ENCODE assay signal across 8 cellular contexts in genomic region chr21:31660134-31660565, GRCh38. TPM values are rescaled to one million over a fixed set of nuclear protein-coding genes. Genes with fewer than 3 reads are reported as not detected.
DNase-seq lines count a peak whose midpoint lies in the region; TF ChIP-seq lines count a peak whose summit lies in the region.

No MANE protein-coding gene starts in this region.

- H3K4ac ChIP-seq in H9 (ENCODE audit: low read depth, low read length) = no peak overlapping the region

- H3K36me3 Mint-ChIP-seq in H9 (ENCODE audit: insufficient read depth in 1 of 3, low read depth in 3 of 3) = peaks cover 26 to 33% (median 28%) of the 10 kb centered on the region in 3 experiments

- H2AFZ ChIP-seq in H9 (ENCODE audit: low read length) (no peak overlapping the region), Loucy (ENCODE audit: low read length) (peak overlapping the region; percentile 91; the same call in 1 of the 2 replicates)

- H2AK5ac ChIP-seq in H9 (ENCODE audit: insufficient read length, low read length) = no peak overlapping the region

- no peak overlapping the region for H2BK15ac ChIP-seq in H9 (ENCODE audit: low read depth, low read length)

- no CpG with 5 or more reads among the region's 26 CpGs for WGBS in H9 (ENCODE audit: extremely low coverage, insufficient read length, low lambda C conversion rate)

- H3K4me1 ChIP-seq in H9 (ENCODE audit: insufficient read depth, low read length) = no peaks in the 10 kb centered on the region
- H3K4me1 ChIP-seq in Loucy (ENCODE audit: insufficient read depth, low read length, poor library complexity, severe bottlenecking) = peaks cover 56% of the 10 kb centered on the region
- H3K4me1 ChIP-seq in adipocyte (ENCODE audit: control insufficient read depth, insufficient read depth, low read length) = peaks cover 47% of the 10 kb centered on the region

- H4K5ac ChIP-seq in H9 (ENCODE audit: insufficient read length, low read depth, low read length) = no peak overlapping the region

- no peak overlapping the region for H4K8ac ChIP-seq in H9 (replicated peaks; ENCODE audit: insufficient read length, low read depth, low read length)

- no peak overlapping the region for H3K14ac ChIP-seq in H9 (ENCODE audit: insufficient read depth, low read length)

- H2BK120ac ChIP-seq in H9 (ENCODE audit: low read depth, low read length, poor library complexity, severe bottlenecking) = no peak overlapping the region

- H3K23me2 ChIP-seq in H9 (ENCODE audit: insufficient read length, low read depth, low read length, poor library complexity, severe bottlenecking) = peaks cover 4% of the 10 kb centered on the region

- H3K9me2 ChIP-seq in Loucy (replicated peaks; ENCODE audit: low read depth, low read length) = no peaks in the 10 kb centered on the region

- no peak overlapping the region for H3K18ac ChIP-seq in H9 (ENCODE audit: insufficient read length, low read depth, low read length)

- peak overlapping the region; percentile 90 to 93 for H3K4me3 Mint-ChIP-seq in H9

- H3K9me3 ChIP-seq in H9 (ENCODE audit: control insufficient read depth, low read depth, low read length) = no peaks in the 10 kb centered on the region
- H3K9me3 ChIP-seq in Loucy (ENCODE audit: insufficient read depth, low read depth, low read length) = no peaks in the 10 kb centered on the region
- H3K9me3 ChIP-seq in adipocyte (ENCODE audit: control insufficient read depth, low read length) = no peaks in the 10 kb centered on the region

- H3T11ph ChIP-seq in H9 (ENCODE audit: low read length) = no peak overlapping the region

- H4K20me1 ChIP-seq in H9 (ENCODE audit: control insufficient read depth, insufficient read depth, insufficient read length) (no peaks in the 10 kb centered on the region), Loucy (ENCODE audit: insufficient read depth, low read length, poor library complexity, severe bottlenecking) (peaks cover 37% of the 10 kb centered on the region)

- H3K36me3 ChIP-seq in Loucy (ENCODE audit: insufficient read depth, low read length) (no peaks in the 10 kb centered on the region), adipocyte (ENCODE audit: control insufficient read depth, insufficient read depth, low read length, severe bottlenecking) (peaks cover 26% of the 10 kb centered on the region)

- H3K9me3 Mint-ChIP-seq in H9 = 0 out of 5 replicates have a peak, but pooled peaks cover 0 to 1% of the 10 kb centered on the region in 2 experiments

- no peak overlapping the region for H2BK12ac ChIP-seq in H9 (ENCODE audit: insufficient read length, low read depth, low read length)

- H3K9ac ChIP-seq in H9 (ENCODE audit: extremely low read depth, insufficient read length, low read length) (peak overlapping the region; percentile 51), Loucy (ENCODE audit: low read depth, low read length, poor library complexity, severe bottlenecking) (peak overlapping the region; percentile 79), adipocyte (ENCODE audit: low read length) (peak overlapping the region; percentile 98)

- H3K4me2 ChIP-seq in H9 (ENCODE audit: insufficient read depth, insufficient read length, low read length) (peak overlapping the region; percentile 79), Loucy (ENCODE audit: low read depth, low read length, poor library complexity, severe bottlenecking) (peak overlapping the region; percentile 80)

- H2BK20ac ChIP-seq in H9 (ENCODE audit: low read depth, low read length, poor library complexity, severe bottlenecking) = no peak overlapping the region

- H3K4me3 ChIP-seq in Loucy (ENCODE audit: low read length, poor library complexity, severe bottlenecking) (peak overlapping the region; percentile 89), adipocyte (ENCODE audit: low read length) (peak overlapping the region; percentile 94), retinal pigment epithelial cell (ENCODE audit: low read length) (peak overlapping the region; percentile 75)

- H3K27ac Mint-ChIP-seq in H9 = peak overlapping the region in 2 of 3 experiments; percentile 59 to 81; a peak in 3 of 7 replicates

- peaks cover 30 to 31% of the 10 kb centered on the region in 2 experiments for H3K4me1 Mint-ChIP-seq in H9

- H3K27ac ChIP-seq in H9 (ENCODE audit: insufficient read length, low read depth, low read length) = no peak overlapping the region

- H3K56ac ChIP-seq in H9 (ENCODE audit: insufficient read length, low read depth, low read length) = no peak overlapping the region

- H4K91ac ChIP-seq in H9 (ENCODE audit: insufficient read length, low read depth, low read length) = no peak overlapping the region

- H3F3A ChIP-seq in Loucy (ENCODE audit: low read depth) = no peaks in the 10 kb centered on the region

- H3K79me1 ChIP-seq in H9 (ENCODE audit: insufficient read depth, low read depth, low read length, poor library complexity, severe bottlenecking) = peaks cover 4% of the 10 kb centered on the region

- no peak overlapping the region for H3K23ac ChIP-seq in H9 (ENCODE audit: insufficient read length, low read depth, low read length)

- H3K27me3 ChIP-seq in H9 (ENCODE audit: insufficient read depth, low read length) = no peaks in the 10 kb centered on the region
- no peaks in the 10 kb centered on the region for H3K27me3 ChIP-seq in Loucy (ENCODE audit: insufficient read depth, low read length, poor library complexity, severe bottlenecking)
- H3K27me3 ChIP-seq in adipocyte (replicated peaks; ENCODE audit: control insufficient read depth, insufficient read depth, low read length) = no peaks in the 10 kb centered on the region

- H3K27me3 Mint-ChIP-seq in H9 (ENCODE audit: low read depth) = 0 out of 2 replicates have a peak, but pooled peaks cover 2% of the 10 kb centered on the region

- H3K79me2 ChIP-seq in H9 (ENCODE audit: insufficient read depth, low read length) (peaks cover 16% of the 10 kb centered on the region; the same call in 1 of the 2 replicates), Loucy (ENCODE audit: insufficient read depth, low read length) (peaks cover 55% of the 10 kb centered on the region)

- DNase-seq in NK-92 treated with Interleukin-12 subunit alpha and Interleukin-12 subunit beta, amount 100 ng/mL, for 24 hours (lab: John Stamatoyannopoulos, UW) = peak; percentile 54
- no peak for DNase-seq in NK-92 (lab: John Stamatoyannopoulos, UW; ENCODE audit: unreplicated experiment)
- DNase-seq in H9 = no peak
- no peak for DNase-seq in adipocyte (ENCODE audit: low read depth)
- peak; percentile 35 to 53 for DNase-seq in hippocampal formation (lab: John Stamatoyannopoulos, UW)
- DNase-seq in retinal pigment epithelial cell (ENCODE audit: low read depth) = no peak
- DNase-seq in GOT3 (lab: John Stamatoyannopoulos, UW) = no peak

- H2BK5ac ChIP-seq in H9 (ENCODE audit: insufficient read length, low read length) = no peak overlapping the region

- TF ChIP-seq CTCF in H9 (conservative IDR thresholded peaks at IDR 0.05) (no peak), Loucy (conservative IDR thresholded peaks at IDR 0.05; ENCODE audit: low read length) (0 out of 2 replicates have a peak, but pooled peaks have one; percentile 11), retinal pigment epithelial cell (conservative IDR thresholded peaks at IDR 0.05; ENCODE audit: low read depth, low read length) (no peak)

RNA-seq across cellular contexts. Expression of gene SOD1, which starts 0.7 kb away (rescaled TPM):
- total RNA-seq in H9 (2021) = 196 and 201 TPM in 2 replicates

Comparison
In these comparisons a context has a peak if more than half of its experiments do, and no peak if none do; other contexts are left out.
1. DNase-seq: peak in NK-92 treated with Interleukin-12 subunit alpha and Interleukin-12 subunit beta, amount 100 ng/mL, for 24 hours (single experiment) and hippocampal formation (2 of 2); none in NK-92 (single experiment), H9 (single experiment), adipocyte (single experiment), retinal pigment epithelial cell (single experiment) and GOT3 (single experiment).
2. Peak in every context shown above with its lines, with median percentiles within 50 percentile points of each other: H3K9ac ChIP-seq and H3K4me3 ChIP-seq.